ENCODE assay signal across 1 cellular context in the genomic region with DNA sequence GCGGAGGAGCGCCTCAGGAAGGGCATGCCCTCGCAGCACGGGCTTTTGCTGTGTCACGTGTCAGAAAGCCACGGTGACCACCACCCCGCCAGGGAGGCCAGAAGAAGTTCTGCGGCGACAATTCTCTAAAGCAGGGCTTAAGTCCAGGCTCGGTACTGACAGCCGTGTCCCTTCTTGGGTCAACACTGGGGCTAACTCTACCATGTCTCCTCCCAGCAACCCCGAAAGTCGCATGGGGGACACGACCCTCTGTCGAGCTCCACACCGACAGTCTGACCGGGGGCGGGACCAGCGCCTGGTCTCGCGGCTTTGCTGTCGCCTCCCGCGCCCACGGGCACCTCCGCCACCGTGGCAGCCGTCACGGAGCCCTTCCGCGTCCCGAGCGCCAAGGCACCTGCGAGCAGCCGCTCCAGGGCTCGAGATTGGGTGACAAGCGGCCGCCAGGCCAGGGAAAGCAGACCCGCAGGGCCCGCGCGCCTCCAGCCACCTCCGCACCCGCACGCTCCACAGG.
TF ChIP-seq lines count a peak whose summit lies in the region.

No MANE protein-coding gene starts in this region.

TF ChIP-seq in K562, 482 proteins besides CTCF, POLR2A, EP300 and RAD21 (continued from another document):
- TF ChIP-seq, protein P1, sequence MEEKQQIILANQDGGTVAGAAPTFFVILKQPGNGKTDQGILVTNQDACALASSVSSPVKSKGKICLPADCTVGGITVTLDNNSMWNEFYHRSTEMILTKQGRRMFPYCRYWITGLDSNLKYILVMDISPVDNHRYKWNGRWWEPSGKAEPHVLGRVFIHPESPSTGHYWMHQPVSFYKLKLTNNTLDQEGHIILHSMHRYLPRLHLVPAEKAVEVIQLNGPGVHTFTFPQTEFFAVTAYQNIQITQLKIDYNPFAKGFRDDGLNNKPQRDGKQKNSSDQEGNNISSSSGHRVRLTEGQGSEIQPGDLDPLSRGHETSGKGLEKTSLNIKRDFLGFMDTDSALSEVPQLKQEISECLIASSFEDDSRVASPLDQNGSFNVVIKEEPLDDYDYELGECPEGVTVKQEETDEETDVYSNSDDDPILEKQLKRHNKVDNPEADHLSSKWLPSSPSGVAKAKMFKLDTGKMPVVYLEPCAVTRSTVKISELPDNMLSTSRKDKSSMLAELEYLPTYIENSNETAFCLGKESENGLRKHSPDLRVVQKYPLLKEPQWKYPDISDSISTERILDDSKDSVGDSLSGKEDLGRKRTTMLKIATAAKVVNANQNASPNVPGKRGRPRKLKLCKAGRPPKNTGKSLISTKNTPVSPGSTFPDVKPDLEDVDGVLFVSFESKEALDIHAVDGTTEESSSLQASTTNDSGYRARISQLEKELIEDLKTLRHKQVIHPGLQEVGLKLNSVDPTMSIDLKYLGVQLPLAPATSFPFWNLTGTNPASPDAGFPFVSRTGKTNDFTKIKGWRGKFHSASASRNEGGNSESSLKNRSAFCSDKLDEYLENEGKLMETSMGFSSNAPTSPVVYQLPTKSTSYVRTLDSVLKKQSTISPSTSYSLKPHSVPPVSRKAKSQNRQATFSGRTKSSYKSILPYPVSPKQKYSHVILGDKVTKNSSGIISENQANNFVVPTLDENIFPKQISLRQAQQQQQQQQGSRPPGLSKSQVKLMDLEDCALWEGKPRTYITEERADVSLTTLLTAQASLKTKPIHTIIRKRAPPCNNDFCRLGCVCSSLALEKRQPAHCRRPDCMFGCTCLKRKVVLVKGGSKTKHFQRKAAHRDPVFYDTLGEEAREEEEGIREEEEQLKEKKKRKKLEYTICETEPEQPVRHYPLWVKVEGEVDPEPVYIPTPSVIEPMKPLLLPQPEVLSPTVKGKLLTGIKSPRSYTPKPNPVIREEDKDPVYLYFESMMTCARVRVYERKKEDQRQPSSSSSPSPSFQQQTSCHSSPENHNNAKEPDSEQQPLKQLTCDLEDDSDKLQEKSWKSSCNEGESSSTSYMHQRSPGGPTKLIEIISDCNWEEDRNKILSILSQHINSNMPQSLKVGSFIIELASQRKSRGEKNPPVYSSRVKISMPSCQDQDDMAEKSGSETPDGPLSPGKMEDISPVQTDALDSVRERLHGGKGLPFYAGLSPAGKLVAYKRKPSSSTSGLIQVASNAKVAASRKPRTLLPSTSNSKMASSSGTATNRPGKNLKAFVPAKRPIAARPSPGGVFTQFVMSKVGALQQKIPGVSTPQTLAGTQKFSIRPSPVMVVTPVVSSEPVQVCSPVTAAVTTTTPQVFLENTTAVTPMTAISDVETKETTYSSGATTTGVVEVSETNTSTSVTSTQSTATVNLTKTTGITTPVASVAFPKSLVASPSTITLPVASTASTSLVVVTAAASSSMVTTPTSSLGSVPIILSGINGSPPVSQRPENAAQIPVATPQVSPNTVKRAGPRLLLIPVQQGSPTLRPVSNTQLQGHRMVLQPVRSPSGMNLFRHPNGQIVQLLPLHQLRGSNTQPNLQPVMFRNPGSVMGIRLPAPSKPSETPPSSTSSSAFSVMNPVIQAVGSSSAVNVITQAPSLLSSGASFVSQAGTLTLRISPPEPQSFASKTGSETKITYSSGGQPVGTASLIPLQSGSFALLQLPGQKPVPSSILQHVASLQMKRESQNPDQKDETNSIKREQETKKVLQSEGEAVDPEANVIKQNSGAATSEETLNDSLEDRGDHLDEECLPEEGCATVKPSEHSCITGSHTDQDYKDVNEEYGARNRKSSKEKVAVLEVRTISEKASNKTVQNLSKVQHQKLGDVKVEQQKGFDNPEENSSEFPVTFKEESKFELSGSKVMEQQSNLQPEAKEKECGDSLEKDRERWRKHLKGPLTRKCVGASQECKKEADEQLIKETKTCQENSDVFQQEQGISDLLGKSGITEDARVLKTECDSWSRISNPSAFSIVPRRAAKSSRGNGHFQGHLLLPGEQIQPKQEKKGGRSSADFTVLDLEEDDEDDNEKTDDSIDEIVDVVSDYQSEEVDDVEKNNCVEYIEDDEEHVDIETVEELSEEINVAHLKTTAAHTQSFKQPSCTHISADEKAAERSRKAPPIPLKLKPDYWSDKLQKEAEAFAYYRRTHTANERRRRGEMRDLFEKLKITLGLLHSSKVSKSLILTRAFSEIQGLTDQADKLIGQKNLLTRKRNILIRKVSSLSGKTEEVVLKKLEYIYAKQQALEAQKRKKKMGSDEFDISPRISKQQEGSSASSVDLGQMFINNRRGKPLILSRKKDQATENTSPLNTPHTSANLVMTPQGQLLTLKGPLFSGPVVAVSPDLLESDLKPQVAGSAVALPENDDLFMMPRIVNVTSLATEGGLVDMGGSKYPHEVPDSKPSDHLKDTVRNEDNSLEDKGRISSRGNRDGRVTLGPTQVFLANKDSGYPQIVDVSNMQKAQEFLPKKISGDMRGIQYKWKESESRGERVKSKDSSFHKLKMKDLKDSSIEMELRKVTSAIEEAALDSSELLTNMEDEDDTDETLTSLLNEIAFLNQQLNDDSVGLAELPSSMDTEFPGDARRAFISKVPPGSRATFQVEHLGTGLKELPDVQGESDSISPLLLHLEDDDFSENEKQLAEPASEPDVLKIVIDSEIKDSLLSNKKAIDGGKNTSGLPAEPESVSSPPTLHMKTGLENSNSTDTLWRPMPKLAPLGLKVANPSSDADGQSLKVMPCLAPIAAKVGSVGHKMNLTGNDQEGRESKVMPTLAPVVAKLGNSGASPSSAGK (IDR thresholded peaks at IDR 0.05), result peak; percentile 8
- TF ChIP-seq ZNF431 (CRISPR knock-in tag; IDR thresholded peaks at IDR 0.05) (0 out of 2 replicates have a peak, but pooled peaks have one; percentile 21), POLR2AphosphoS2 (IDR thresholded peaks at IDR 0.05; ENCODE audit: low read length) (no peak), MYC (IDR thresholded peaks at IDR 0.05; ENCODE audit: low read depth, low read length) (peak; percentile 35; the same call in 1 of the 2 replicates), MYC (CRISPR knock-in tag; IDR thresholded peaks at IDR 0.05; ENCODE audit: borderline replicate concordance, low read depth) (0 out of 2 replicates have a peak, but pooled peaks have one; percentile 41), ZBTB1 (CRISPR knock-in tag; IDR thresholded peaks at IDR 0.05; ENCODE audit: borderline replicate concordance, low read depth) (peak; percentile 87), SREBF1 (IDR thresholded peaks at IDR 0.05; ENCODE audit: borderline replicate concordance, low read depth, low read length) (no peak), RAD51 (IDR thresholded peaks at IDR 0.05; ENCODE audit: borderline replicate concordance, low read depth) (peak; percentile 67), ZC3H11A (IDR thresholded peaks at IDR 0.05; ENCODE audit: low read depth, low read length) (no peak), SUPT5H (IDR thresholded peaks at IDR 0.05) (no peak), RBM22 (IDR thresholded peaks at IDR 0.05; ENCODE audit: low read depth, low read length, poor library complexity, severe bottlenecking) (peak; percentile 60), ATF1 (CRISPR knock-in tag; IDR thresholded peaks at IDR 0.05) (no peak), ATF1 (tag; IDR thresholded peaks at IDR 0.05) (no peak), LEF1 (IDR thresholded peaks at IDR 0.05) (no peak), ZBTB7A (IDR thresholded peaks at IDR 0.05; ENCODE audit: borderline replicate concordance, control insufficient read depth, low read depth, low read length) (peak; percentile 19; the same call in 1 of the 2 replicates), TEAD1 (CRISPR knock-in tag; IDR thresholded peaks at IDR 0.05) (no peak), NFE2 (IDR thresholded peaks at IDR 0.05; ENCODE audit: low read depth) (peak; percentile 51), ESRRA (IDR thresholded peaks at IDR 0.05; ENCODE audit: borderline replicate concordance, low read depth) (0 out of 2 replicates have a peak, but pooled peaks have one; percentile 17), ZNF232 (CRISPR knock-in tag; IDR thresholded peaks at IDR 0.05) (0 out of 2 replicates have a peak, but pooled peaks have one; percentile 20)
- TF ChIP-seq, protein P2, sequence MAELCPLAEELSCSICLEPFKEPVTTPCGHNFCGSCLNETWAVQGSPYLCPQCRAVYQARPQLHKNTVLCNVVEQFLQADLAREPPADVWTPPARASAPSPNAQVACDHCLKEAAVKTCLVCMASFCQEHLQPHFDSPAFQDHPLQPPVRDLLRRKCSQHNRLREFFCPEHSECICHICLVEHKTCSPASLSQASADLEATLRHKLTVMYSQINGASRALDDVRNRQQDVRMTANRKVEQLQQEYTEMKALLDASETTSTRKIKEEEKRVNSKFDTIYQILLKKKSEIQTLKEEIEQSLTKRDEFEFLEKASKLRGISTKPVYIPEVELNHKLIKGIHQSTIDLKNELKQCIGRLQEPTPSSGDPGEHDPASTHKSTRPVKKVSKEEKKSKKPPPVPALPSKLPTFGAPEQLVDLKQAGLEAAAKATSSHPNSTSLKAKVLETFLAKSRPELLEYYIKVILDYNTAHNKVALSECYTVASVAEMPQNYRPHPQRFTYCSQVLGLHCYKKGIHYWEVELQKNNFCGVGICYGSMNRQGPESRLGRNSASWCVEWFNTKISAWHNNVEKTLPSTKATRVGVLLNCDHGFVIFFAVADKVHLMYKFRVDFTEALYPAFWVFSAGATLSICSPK (IDR thresholded peaks at IDR 0.05; ENCODE audit: borderline replicate concordance), result no peak
- TF ChIP-seq, protein P3, sequence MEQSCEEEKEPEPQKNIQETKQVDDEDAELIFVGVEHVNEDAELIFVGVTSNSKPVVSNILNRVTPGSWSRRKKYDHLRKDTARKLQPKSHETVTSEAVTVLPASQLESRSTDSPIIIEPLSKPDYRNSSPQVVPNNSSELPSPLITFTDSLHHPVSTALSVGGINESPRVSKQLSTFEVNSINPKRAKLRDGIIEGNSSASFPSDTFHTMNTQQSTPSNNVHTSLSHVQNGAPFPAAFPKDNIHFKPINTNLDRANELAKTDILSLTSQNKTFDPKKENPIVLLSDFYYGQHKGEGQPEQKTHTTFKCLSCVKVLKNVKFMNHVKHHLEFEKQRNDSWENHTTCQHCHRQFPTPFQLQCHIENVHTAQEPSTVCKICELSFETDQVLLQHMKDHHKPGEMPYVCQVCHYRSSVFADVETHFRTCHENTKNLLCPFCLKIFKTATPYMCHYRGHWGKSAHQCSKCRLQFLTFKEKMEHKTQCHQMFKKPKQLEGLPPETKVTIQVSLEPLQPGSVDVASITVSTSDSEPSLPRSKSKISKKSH (CRISPR knock-in tag; IDR thresholded peaks at IDR 0.05), result no peak
- TF ChIP-seq, protein P4, sequence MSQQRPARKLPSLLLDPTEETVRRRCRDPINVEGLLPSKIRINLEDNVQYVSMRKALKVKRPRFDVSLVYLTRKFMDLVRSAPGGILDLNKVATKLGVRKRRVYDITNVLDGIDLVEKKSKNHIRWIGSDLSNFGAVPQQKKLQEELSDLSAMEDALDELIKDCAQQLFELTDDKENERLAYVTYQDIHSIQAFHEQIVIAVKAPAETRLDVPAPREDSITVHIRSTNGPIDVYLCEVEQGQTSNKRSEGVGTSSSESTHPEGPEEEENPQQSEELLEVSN (IDR thresholded peaks at IDR 0.05; ENCODE audit: borderline replicate concordance in 1 of 2, extremely low read depth in 1 of 2, insufficient read depth in 1 of 2, insufficient read length in 1 of 2, low read depth in 1 of 2, low read length in 1 of 2, poor library complexity in 1 of 2, severe bottlenecking in 1 of 2), result peak; percentile 29 to 70
- TF ChIP-seq, protein P5, sequence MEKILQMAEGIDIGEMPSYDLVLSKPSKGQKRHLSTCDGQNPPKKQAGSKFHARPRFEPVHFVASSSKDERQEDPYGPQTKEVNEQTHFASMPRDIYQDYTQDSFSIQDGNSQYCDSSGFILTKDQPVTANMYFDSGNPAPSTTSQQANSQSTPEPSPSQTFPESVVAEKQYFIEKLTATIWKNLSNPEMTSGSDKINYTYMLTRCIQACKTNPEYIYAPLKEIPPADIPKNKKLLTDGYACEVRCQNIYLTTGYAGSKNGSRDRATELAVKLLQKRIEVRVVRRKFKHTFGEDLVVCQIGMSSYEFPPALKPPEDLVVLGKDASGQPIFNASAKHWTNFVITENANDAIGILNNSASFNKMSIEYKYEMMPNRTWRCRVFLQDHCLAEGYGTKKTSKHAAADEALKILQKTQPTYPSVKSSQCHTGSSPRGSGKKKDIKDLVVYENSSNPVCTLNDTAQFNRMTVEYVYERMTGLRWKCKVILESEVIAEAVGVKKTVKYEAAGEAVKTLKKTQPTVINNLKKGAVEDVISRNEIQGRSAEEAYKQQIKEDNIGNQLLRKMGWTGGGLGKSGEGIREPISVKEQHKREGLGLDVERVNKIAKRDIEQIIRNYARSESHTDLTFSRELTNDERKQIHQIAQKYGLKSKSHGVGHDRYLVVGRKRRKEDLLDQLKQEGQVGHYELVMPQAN (IDR thresholded peaks at IDR 0.05; ENCODE audit: borderline replicate concordance), result 0 out of 2 replicates have a peak, but pooled peaks have one; percentile 19
- TF ChIP-seq, protein P6, sequence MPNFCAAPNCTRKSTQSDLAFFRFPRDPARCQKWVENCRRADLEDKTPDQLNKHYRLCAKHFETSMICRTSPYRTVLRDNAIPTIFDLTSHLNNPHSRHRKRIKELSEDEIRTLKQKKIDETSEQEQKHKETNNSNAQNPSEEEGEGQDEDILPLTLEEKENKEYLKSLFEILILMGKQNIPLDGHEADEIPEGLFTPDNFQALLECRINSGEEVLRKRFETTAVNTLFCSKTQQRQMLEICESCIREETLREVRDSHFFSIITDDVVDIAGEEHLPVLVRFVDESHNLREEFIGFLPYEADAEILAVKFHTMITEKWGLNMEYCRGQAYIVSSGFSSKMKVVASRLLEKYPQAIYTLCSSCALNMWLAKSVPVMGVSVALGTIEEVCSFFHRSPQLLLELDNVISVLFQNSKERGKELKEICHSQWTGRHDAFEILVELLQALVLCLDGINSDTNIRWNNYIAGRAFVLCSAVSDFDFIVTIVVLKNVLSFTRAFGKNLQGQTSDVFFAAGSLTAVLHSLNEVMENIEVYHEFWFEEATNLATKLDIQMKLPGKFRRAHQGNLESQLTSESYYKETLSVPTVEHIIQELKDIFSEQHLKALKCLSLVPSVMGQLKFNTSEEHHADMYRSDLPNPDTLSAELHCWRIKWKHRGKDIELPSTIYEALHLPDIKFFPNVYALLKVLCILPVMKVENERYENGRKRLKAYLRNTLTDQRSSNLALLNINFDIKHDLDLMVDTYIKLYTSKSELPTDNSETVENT (CRISPR knock-in tag; IDR thresholded peaks at IDR 0.05), result no peak
